In the genomic region with DNA sequence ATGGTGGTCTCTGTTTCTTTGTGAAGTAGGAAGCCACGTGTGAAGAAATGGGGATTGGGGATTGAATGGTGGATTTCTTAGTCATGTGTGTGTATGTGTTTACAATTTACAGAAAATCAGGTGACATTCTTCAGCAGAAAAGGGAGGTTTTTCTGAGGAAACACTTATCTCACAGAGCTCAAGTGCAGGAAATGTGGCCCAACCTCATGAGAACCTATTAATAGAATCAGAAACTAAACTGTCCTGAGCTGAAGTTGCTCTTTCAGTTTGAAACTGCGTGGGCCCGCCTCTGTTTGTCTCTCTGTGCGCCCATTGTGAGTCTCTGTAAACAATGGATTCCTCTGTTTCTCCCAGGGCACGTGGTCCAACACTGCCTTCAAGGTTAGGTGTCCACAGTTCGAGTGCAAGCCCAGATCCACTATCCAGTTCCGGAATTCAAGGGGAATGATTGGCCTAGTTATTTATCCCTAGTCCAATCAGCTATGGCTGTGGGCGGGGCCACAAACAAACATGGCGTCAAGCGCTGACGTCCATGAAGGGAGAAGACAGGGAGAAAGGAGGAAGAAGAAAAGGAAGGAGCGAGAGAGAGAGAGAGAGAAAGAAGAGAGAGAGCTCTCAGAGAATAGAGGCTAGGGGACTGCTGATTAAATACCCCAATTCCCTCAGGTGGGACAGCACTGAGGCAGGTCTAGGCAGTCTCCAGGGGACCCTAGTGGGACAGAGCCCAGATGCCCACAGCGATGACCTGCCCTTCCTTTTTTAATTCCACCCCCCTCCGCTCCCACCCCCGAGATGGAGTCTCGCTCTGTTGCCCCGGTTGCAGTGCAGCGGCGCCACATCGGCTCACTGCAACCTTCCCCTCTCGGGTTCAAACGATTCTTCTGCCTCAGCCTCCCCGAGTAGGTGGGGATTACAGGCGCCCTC, we compare ENCODE assay signal across 8 cellular contexts. TPM values are rescaled to one million over a fixed set of nuclear protein-coding genes. Genes with fewer than 3 reads are reported as not detected.
DNase-seq lines count a peak whose midpoint lies in the region; ATAC-seq and TF ChIP-seq lines count a peak whose summit lies in the region.

No MANE protein-coding gene starts in this region.

- intact Hi-C loops in CD8-positive, alpha-beta T cell (cut with DNase I, micrococcal nuclease) = loop anchor here (1.0 to 2.0 kb wide), 2 partner anchors 31 kb away; partner anchors contain the start of gene C12orf76 (in 2 of the 2)

- TF ChIP-seq EP300 in upper lobe of left lung (IDR thresholded peaks at IDR 0.05) = no peak

- peaks cover 20% of the 10 kb centered on the region for H3K4me1 Mint-ChIP-seq in CD8-positive, alpha-beta T cell (ENCODE audit: low read depth)
- H3K4me1 Mint-ChIP-seq in effector memory CD8-positive, alpha-beta T cell (ENCODE audit: low read depth in 2 of 2) = peaks cover 16 to 17% of the 10 kb centered on the region in 2 donors

- peak in 1 of 4 donors; percentile 31 for TF ChIP-seq POLR2A in upper lobe of left lung (IDR thresholded peaks at IDR 0.05)

- 66 to 69% methylated on average over 24 of the region's 24 CpGs for WGBS in upper lobe of left lung, 2 donors

- H3K27me3 ChIP-seq in CD8-positive, alpha-beta T cell (ENCODE audit: insufficient read depth, low read length) = no peaks in the 10 kb centered on the region
- no peaks in the 10 kb centered on the region for H3K27me3 ChIP-seq in upper lobe of left lung

- H3K27ac Mint-ChIP-seq in CD8-positive, alpha-beta T cell = peak overlapping the region; percentile 97
- peak overlapping the region; percentile 92 to 98 for H3K27ac Mint-ChIP-seq in effector memory CD8-positive, alpha-beta T cell

- POLR2A ChIA-PET in CD8-positive, alpha-beta T cell (lab: Charles Lee) = interaction anchor here (1.3 to 1.4 kb wide), 3 partner anchors 12 to 80 kb away, joined by 3 to 5 read pairs (median 4); partner anchors contain the start of gene ANKRD13A

- H3K27ac ChIP-seq in CD8-positive, alpha-beta T cell (ENCODE audit: low read depth, low read length) = peak overlapping the region; percentile 68
- H3K27ac ChIP-seq in upper lobe of left lung = peak overlapping the region; percentile 64 to 79 (median 72)

- peak; percentile 90 for ATAC-seq in CD8-positive, alpha-beta T cell
- ATAC-seq in GM21381 (IDR thresholded peaks at IDR 0.05; ENCODE audit: unreplicated experiment) (peak; percentile 83), upper lobe of left lung (ENCODE audit: low FRiP score in 2 of 2) (peak; percentile 74 to 75)
- ATAC-seq in effector memory CD8-positive, alpha-beta T cell (replicated peaks) = peak; percentile 91

- H3K36me3 Mint-ChIP-seq in CD8-positive, alpha-beta T cell = no peaks in the 10 kb centered on the region
- H3K36me3 Mint-ChIP-seq in effector memory CD8-positive, alpha-beta T cell (ENCODE audit: insufficient read depth) = peaks cover 8% of the 10 kb centered on the region

- CTCF ChIA-PET in CD8-positive, alpha-beta T cell (lab: Charles Lee) = interaction anchor here (0.9 to 1.0 kb wide), 3 partner anchors 20 to 30 kb away, joined by 3 read pairs; no protein-coding TSS in a partner anchor

- H3K36me3 ChIP-seq in CD8-positive, alpha-beta T cell (ENCODE audit: insufficient read depth, low read length) = no peaks in the 10 kb centered on the region
- no peaks in the 10 kb centered on the region for H3K36me3 ChIP-seq in upper lobe of left lung

- peak; percentile 49 to 80 (median 67) for DNase-seq in CD8-positive, alpha-beta T cell
- peak; percentile 45 for DNase-seq in Jurkat, Clone E6-1 (ENCODE audit: low read depth, low spot score)
- peak; percentile 45 to 64 for DNase-seq in activated CD4-positive, alpha-beta T cell treated with anti-CD3 and anti-CD28 coated beads, Interleukin-2, amount 50 U/mL, for 24 hours (ENCODE audit: low read depth in 1 of 2, low spot score in 1 of 2)
- DNase-seq in effector memory CD8-positive, alpha-beta T cell = peak; percentile 66 to 74 (median 68)
- DNase-seq in occipital lobe (lab: John Stamatoyannopoulos, UW) (peak; percentile 79), upper lobe of left lung (peak in 1 of 2 donors; percentile 68), retina (no peak)

- peak overlapping the region; percentile 83 for H3K4me3 Mint-ChIP-seq in CD8-positive, alpha-beta T cell
- H3K4me3 Mint-ChIP-seq in effector memory CD8-positive, alpha-beta T cell = peak overlapping the region; percentile 75 to 82

- H3K9me3 Mint-ChIP-seq in CD8-positive, alpha-beta T cell = peaks cover 2% of the 10 kb centered on the region
- peaks cover 3 to 7% of the 10 kb centered on the region in 2 donors for H3K9me3 Mint-ChIP-seq in effector memory CD8-positive, alpha-beta T cell

- no peak for TF ChIP-seq CTCF in CD8-positive, alpha-beta T cell (IDR thresholded peaks at IDR 0.05)
- no peak for TF ChIP-seq CTCF in upper lobe of left lung (IDR thresholded peaks at IDR 0.05)

- H3K9me3 ChIP-seq in CD8-positive, alpha-beta T cell (ENCODE audit: low read length) = no peaks in the 10 kb centered on the region
- no peaks in the 10 kb centered on the region for H3K9me3 ChIP-seq in upper lobe of left lung

- H3K4me3 ChIP-seq in CD8-positive, alpha-beta T cell (ENCODE audit: low read depth, low read length) = peak overlapping the region; percentile 44
- no peak overlapping the region for H3K4me3 ChIP-seq in Jurkat, Clone E6-1 (ENCODE audit: low read length)
- H3K4me3 ChIP-seq in upper lobe of left lung = peak overlapping the region in 3 of 4 donors; percentile 18 to 32 (median 19)

- H3K27me3 Mint-ChIP-seq in CD8-positive, alpha-beta T cell (ENCODE audit: low read depth) = no peaks in the 10 kb centered on the region
- no peaks in the 10 kb centered on the region for H3K27me3 Mint-ChIP-seq in effector memory CD8-positive, alpha-beta T cell

- H3K4me1 ChIP-seq in CD8-positive, alpha-beta T cell (ENCODE audit: insufficient read depth, low read length) = peaks cover 17% of the 10 kb centered on the region
- H3K4me1 ChIP-seq in upper lobe of left lung = peaks cover 4 to 19% (median 13%) of the 10 kb centered on the region in 4 donors

RNA-seq across cellular contexts. Expression of gene C12orf76, which starts 31.4 kb away (rescaled TPM):
- 1 to 10 TPM; 8.7 to 9.6 TPM for total RNA-seq in CD8-positive, alpha-beta T cell
- polyA plus RNA-seq in Jurkat, Clone E6-1 (2012; ENCODE audit: insufficient read depth, insufficient read length) = 9.3 TPM
- 84.5 TPM for total RNA-seq in occipital lobe
- total RNA-seq in upper lobe of left lung = 10 to 100 TPM in 5 of 6 donors, 1 to 10 TPM in 1; 8.4 to 30.5 (median 19.6) TPM

RNA-seq across cellular contexts. Expression of gene IFT81, which starts 44.4 kb away (rescaled TPM):
- under 1 TPM; 0.25 to 0.43 TPM for total RNA-seq in CD8-positive, alpha-beta T cell
- polyA plus RNA-seq in Jurkat, Clone E6-1 (2012; ENCODE audit: insufficient read depth, insufficient read length) = 8.4 TPM
- 90.6 TPM for total RNA-seq in occipital lobe
- 10 to 100 TPM in 3 of 6 donors, 1 to 10 TPM in 3; 7.7 to 39.1 (median 10.8) TPM for total RNA-seq in upper lobe of left lung

Comparison
In these comparisons a context has a peak if more than half of its experiments do, and no peak if none do; other contexts are left out.
1. RNA of gene IFT81, which starts 44.4 kb away (total RNA-seq): 90.6 TPM in occipital lobe (single experiment) and 7.7 to 39.1 TPM in upper lobe of left lung; 0.25 to 0.43 TPM in CD8-positive, alpha-beta T cell; every median in the first group is over 4 times any median in the second.
2. Peak in every context shown above with its lines, with median percentiles within 50 percentile points of each other: ATAC-seq.